In the genomic region with DNA sequence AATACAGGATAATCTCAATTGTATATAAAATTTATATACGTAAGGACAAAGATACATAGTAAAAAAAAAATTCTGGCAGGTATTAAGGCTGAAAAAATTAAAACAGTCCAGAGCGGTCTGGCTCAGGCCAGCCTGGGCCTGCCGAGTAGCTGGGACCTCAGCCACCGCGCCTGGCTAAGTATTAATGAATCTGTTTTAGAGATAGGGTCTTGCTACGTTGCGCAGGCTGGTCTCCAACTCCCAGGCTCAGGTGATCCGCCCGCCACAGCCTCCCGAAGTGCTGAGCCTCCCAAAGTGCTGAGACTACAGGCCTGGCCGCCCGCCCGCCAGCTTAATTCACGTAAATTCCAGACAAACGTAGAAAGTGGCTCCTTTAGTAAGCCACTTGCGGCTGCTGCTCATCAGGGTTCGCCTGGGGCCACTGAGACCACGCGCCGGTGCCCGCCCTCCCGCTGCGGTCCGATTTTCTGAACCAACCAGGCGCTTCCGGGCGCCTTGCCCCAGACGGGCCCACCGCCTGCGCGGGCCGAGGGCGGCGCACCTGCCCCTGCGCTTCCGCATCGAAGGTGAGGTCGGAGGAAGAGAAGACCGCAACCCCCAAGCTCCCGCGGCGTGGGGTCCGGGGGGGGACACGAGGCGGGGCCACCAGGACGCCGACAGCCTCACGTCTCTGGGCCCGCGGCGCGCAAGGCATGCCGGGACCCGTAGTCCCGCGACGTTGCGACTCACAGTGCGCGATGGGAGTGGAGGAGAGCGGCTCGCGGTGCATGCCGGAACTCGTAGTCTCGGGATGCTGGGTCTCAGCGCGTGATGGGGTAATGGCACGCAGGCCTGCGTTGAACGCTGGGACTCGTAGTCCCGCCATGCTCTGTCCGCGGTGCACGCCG, we compare ENCODE assay signal across 8 cellular contexts. TPM values are rescaled to one million over a fixed set of nuclear protein-coding genes. Genes with fewer than 3 reads are reported as not detected.
DNase-seq lines count a peak whose midpoint lies in the region; ATAC-seq and TF ChIP-seq lines count a peak whose summit lies in the region.

No MANE protein-coding gene starts in this region.

- intact Hi-C loops in Calu3 (cut with micrococcal nuclease; ENCODE audit: unreplicated experiment), result no loop called here

- no peaks in the 10 kb centered on the region for H3K4me1 Mint-ChIP-seq in Calu3 (ENCODE audit: low read depth, unreplicated experiment)

- peak overlapping the region; percentile 95 for H3K27ac ChIP-seq in HUES48 (ENCODE audit: low read depth, low read length)
- H3K27ac ChIP-seq in mesenchymal stem cell (ENCODE audit: low read length, poor library complexity, severe bottlenecking), result peak overlapping the region; percentile 83

- H2BK15ac ChIP-seq in mesenchymal stem cell (ENCODE audit: low read depth, poor library complexity, severe bottlenecking), result peak overlapping the region; percentile 95

- no peak overlapping the region for H2AK5ac ChIP-seq in mesenchymal stem cell (ENCODE audit: low read length, severe bottlenecking)

- H3K4ac ChIP-seq in mesenchymal stem cell (ENCODE audit: low read depth in 1 of 2, low read length in 2 of 2), result peak overlapping the region; percentile 69 to 98

- H4K91ac ChIP-seq in mesenchymal stem cell (ENCODE audit: low read length), result peak overlapping the region; percentile 99

- H3K18ac ChIP-seq in mesenchymal stem cell (ENCODE audit: low read depth in 1 of 2, low read length in 2 of 2), result peak overlapping the region; percentile 96 to 100

- peak overlapping the region; percentile 100 for H4K8ac ChIP-seq in mesenchymal stem cell (ENCODE audit: low read length)

- H3K79me1 ChIP-seq in mesenchymal stem cell (replicated peaks; ENCODE audit: low read length, poor library complexity, severe bottlenecking), result peaks cover 26% of the 10 kb centered on the region

- DNase-seq in Calu3 (peak; percentile 94), NT2/D1 (ENCODE audit: low read depth, low spot score) (peak; percentile 94), mesenchymal stem cell (peak; percentile 99)
- DNase-seq in activated CD8-positive, alpha-beta memory T cell treated with anti-CD3 and anti-CD28 coated beads, Interleukin-2, amount 50 U/mL, for 24 hours (ENCODE audit: extremely low read depth), result peak; percentile 95
- peak; percentile 93 for DNase-seq in stimulated activated CD8-positive, alpha-beta memory T cell treated with anti-CD3 and anti-CD28 coated beads, Interleukin-12 subunit alpha, Interleukin-12 subunit beta, amount 100 ng/mL, for 24 hours (ENCODE audit: extremely low read depth)

- H3K9me3 Mint-ChIP-seq in Calu3 (ENCODE audit: low read depth, unreplicated experiment), result no peaks in the 10 kb centered on the region

- peak overlapping the region; percentile 70 for H3K4me2 ChIP-seq in mesenchymal stem cell (ENCODE audit: low read length, poor library complexity, severe bottlenecking)

- peak; percentile 90 for ATAC-seq in GM21423 (IDR thresholded peaks at IDR 0.05; ENCODE audit: unreplicated experiment)

- H3K23ac ChIP-seq in mesenchymal stem cell (ENCODE audit: low read length in 2 of 2), result peak overlapping the region in 1 of 2 experiments; percentile 36

- H3K4me3 Mint-ChIP-seq in Calu3 (ENCODE audit: low read depth, unreplicated experiment), result peak overlapping the region; percentile 77

- no peak for TF ChIP-seq CTCF in Calu3 (IDR thresholded peaks at IDR 0.05; ENCODE audit: unreplicated experiment)

- no peaks in the 10 kb centered on the region for H3K27me3 Mint-ChIP-seq in Calu3 (ENCODE audit: unreplicated experiment)

- H3K36me3 ChIP-seq in HUES48 (ENCODE audit: control insufficient read depth, insufficient read depth, low read length) (peaks cover 6% of the 10 kb centered on the region; the same call in 1 of the 2 replicates), NT2/D1 (ENCODE audit: insufficient read depth, insufficient read length, low read length) (peaks cover 33% of the 10 kb centered on the region), endocrine pancreas (ENCODE audit: control insufficient read depth, insufficient read depth, low read length) (no peaks in the 10 kb centered on the region), mesenchymal stem cell (ENCODE audit: control insufficient read depth in 1 of 2, insufficient read depth in 2 of 2, low read depth in 1 of 2, low read length in 2 of 2) (peaks cover 15 to 16% of the 10 kb centered on the region in 2 experiments)

- peak overlapping the region; percentile 49 to 61 for H2BK12ac ChIP-seq in mesenchymal stem cell (ENCODE audit: low read length in 2 of 2)

- H3K4me1 ChIP-seq in HUES48 (ENCODE audit: control insufficient read depth, insufficient read depth, low read length) (peaks cover 4% of the 10 kb centered on the region; the same call in 1 of the 2 replicates), NT2/D1 (ENCODE audit: insufficient read depth, insufficient read length) (peaks cover 5% of the 10 kb centered on the region), endocrine pancreas (ENCODE audit: control insufficient read depth, insufficient read depth, low read length) (peaks cover 4% of the 10 kb centered on the region), mesenchymal stem cell (ENCODE audit: control insufficient read depth, insufficient read depth, low read depth, low read length) (peaks cover 13% of the 10 kb centered on the region)

- H2BK5ac ChIP-seq in mesenchymal stem cell (ENCODE audit: low read depth, low read length, poor library complexity, severe bottlenecking), result peak overlapping the region; percentile 85

- H3K4me3 ChIP-seq in HUES48 (ENCODE audit: low read depth, low read length) (peak overlapping the region; percentile 100), NT2/D1 (ENCODE audit: insufficient read length, low read depth) (peak overlapping the region; percentile 92), endocrine pancreas (ENCODE audit: control insufficient read depth, insufficient read depth, low read length) (peak overlapping the region; percentile 63), mesenchymal stem cell (ENCODE audit: insufficient read depth in 1 of 2, low read depth in 1 of 2, low read length in 2 of 2) (peak overlapping the region; percentile 95 to 97)

- H2AFZ ChIP-seq in mesenchymal stem cell (ENCODE audit: low read depth, low read length), result peak overlapping the region; percentile 91

- H2BK120ac ChIP-seq in mesenchymal stem cell (ENCODE audit: low read depth, low read length), result peak overlapping the region; percentile 99

- peak overlapping the region; percentile 82 for H3K27ac Mint-ChIP-seq in Calu3 (ENCODE audit: unreplicated experiment)

- BruUV-seq in Calu3 (replicated peaks; lab: Mats Ljungman, UMichigan), result no TSS peak

- no peaks in the 10 kb centered on the region for H3K27me3 ChIP-seq in HUES48 (ENCODE audit: control insufficient read depth, insufficient read depth, low read length)
- H3K27me3 ChIP-seq in NT2/D1 (ENCODE audit: insufficient read depth, insufficient read length), result no peaks in the 10 kb centered on the region
- H3K27me3 ChIP-seq in endocrine pancreas (ENCODE audit: control insufficient read depth, insufficient read depth, low read length), result no peaks in the 10 kb centered on the region
- H3K27me3 ChIP-seq in mesenchymal stem cell (ENCODE audit: control insufficient read depth in 1 of 2, insufficient read depth in 1 of 2, low read length in 2 of 2), result no peaks in the 10 kb centered on the region

- peaks cover 27% of the 10 kb centered on the region for H3K36me3 Mint-ChIP-seq in Calu3 (ENCODE audit: insufficient read depth, unreplicated experiment)

- no peaks in the 10 kb centered on the region for H3K9me3 ChIP-seq in HUES48 (ENCODE audit: control insufficient read depth, insufficient read depth, low read length)
- 0 out of 2 replicates have a peak, but pooled peaks cover 4% of the 10 kb centered on the region for H3K9me3 ChIP-seq in NT2/D1 (ENCODE audit: insufficient read depth, low read length)
- no peaks in the 10 kb centered on the region for H3K9me3 ChIP-seq in endocrine pancreas (ENCODE audit: control insufficient read depth, low read length)
- H3K9me3 ChIP-seq in mesenchymal stem cell (ENCODE audit: control insufficient read depth, low read length), result no peaks in the 10 kb centered on the region

- H3K9ac ChIP-seq in HUES48 (ENCODE audit: low read depth, low read length) (peak overlapping the region; percentile 100), NT2/D1 (ENCODE audit: insufficient read length, low read depth) (peak overlapping the region; percentile 95), endocrine pancreas (ENCODE audit: control insufficient read depth, insufficient read depth, low read length) (peak overlapping the region; percentile 84), mesenchymal stem cell (ENCODE audit: low read length) (peak overlapping the region; percentile 97)

- CTCF ChIA-PET in Calu3 (lab: Charles Lee), result interaction anchor here (0.7 kb wide), 1 partner anchor 288 kb away, joined by 12 read pairs; no protein-coding TSS in a partner anchor

- WGBS in mesenchymal stem cell, result 2% methylated on average over 77 of the region's 77 CpGs

- H3K14ac ChIP-seq in mesenchymal stem cell (ENCODE audit: low read length in 2 of 2), result peak overlapping the region in 1 of 2 experiments; percentile 79

RNA-seq across cellular contexts. Expression of a gene that starts 0.7 kb away (rescaled TPM):
- 13.9 and 15.6 TPM in 2 replicates for total RNA-seq in Calu3 (2022)
- 11.1 TPM for polyA plus RNA-seq in mesenchymal stem cell (2013, experiment 1 of 2)
- polyA plus RNA-seq in mesenchymal stem cell (2013, experiment 2 of 2), result 11.3 TPM

Comparison
In these comparisons a context has a peak if more than half of its experiments do, and no peak if none do; other contexts are left out.
1. Peak in every context shown above with its lines: DNase-seq, ATAC-seq, H3K4me3 ChIP-seq and H3K27ac ChIP-seq.